In the genomic region with DNA sequence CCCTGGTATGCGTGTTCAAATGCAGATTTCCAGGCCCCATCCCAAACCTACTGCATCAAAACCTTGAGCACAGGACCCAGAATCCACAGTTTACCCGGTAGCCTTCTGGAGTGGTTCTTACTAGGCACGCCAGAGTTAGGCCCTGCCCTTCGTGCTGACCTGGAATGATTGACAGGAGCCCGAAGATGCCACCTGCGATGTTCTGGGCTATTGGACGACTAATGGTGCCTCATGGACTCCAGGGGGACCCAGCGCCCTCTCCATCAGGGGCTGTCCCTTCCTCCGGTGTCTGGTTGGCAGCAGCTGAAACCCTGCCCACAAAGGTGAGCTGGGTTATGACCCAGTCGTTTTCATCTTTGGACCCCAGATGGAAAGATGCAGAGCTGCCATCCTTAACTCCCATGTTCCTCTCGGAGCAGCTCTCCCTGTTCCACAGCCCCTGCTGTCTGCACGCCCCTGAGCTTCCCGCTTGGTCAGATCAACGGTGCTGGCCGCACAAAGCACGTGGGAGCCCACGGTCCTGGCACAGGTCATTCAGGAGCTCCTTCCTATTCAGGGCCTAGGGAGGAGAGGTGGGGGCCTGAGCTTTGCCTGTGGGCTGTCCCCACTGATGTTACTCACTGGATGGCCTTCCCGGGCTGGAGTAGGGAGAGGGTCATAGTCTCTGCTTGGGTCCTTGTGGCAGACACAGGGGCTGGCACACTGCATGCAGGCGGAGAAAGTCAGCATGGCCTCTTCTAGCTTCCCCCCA, we compare ENCODE assay signal across 1 cellular context.
TF ChIP-seq lines count a peak whose summit lies in the region.

No MANE protein-coding gene starts in this region.

TF ChIP-seq in H1, 55 proteins besides CTCF, POLR2A, EP300 and RAD21:
- no peak for TF ChIP-seq TAF1 (IDR thresholded peaks at IDR 0.05; ENCODE audit: low read depth, low read length)
- no peak for TF ChIP-seq YY1 (IDR thresholded peaks at IDR 0.05; ENCODE audit: low read depth, low read length)
- no peak for TF ChIP-seq RBBP5 (IDR thresholded peaks at IDR 0.05; ENCODE audit: borderline replicate concordance, low read depth, low read length)
